15 cellular contexts compared by ENCODE assay signal in the genomic region with DNA sequence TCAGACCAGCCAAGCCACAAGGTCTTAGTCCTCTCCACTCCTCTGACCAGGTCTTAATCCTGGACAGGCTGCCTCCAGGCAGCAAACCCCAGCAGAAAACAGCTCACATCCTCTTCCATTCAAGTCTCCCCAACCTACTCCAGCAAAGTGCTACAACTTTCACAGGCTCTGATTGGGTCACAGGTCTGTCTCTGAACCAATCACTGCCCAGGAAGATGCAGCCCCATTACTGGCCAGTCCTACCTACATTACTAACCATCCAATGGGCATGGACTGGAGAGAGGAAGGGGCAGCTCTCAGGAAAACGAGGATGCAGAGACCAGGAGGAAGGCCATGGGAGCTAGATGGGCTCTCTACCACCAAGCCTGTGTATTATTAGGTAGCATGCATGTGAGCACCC. TPM values are rescaled to one million over a fixed set of nuclear protein-coding genes. Genes with fewer than 3 reads are reported as not detected.
DNase-seq lines count a peak whose midpoint lies in the region; ATAC-seq and TF ChIP-seq lines count a peak whose summit lies in the region.
"Had no signal": no experiment of that assay in that cellular context is flagged by ENCODE, and none has a peak within 500 bp of the region (broad histone marks: within the 10 kb centered on the region; RNA-seq: fewer than 3 reads in every experiment).

No MANE protein-coding gene starts in this region.

- H4K20me1 ChIP-seq in HCT116 (ENCODE audit: insufficient read depth) = peaks cover 20% of the 10 kb centered on the region; the same call in 1 of the 2 replicates

- no peak overlapping the region for H3K4me3 Mint-ChIP-seq in activated CD8-positive, alpha-beta T cell treated with anti-CD3 and anti-CD28 coated beads for 36 hours
- peak overlapping the region in 1 of 10 donors; percentile 62 for H3K4me3 Mint-ChIP-seq in naive thymus-derived CD4-positive, alpha-beta T cell

- H3K4me2 ChIP-seq in HCT116 (ENCODE audit: low read length) = no peak overlapping the region

- H3K4me1 ChIP-seq in HCT116 (ENCODE audit: control insufficient read depth in 1 of 2, insufficient read depth in 2 of 2, low read length in 2 of 2) (peaks cover 0 to 23% of the 10 kb centered on the region in 2 experiments; a peak in 1 of 4 replicates), right cardiac atrium (ENCODE audit: control insufficient read depth, insufficient read depth, low read length) (peaks cover 39% of the 10 kb centered on the region), ovary (ENCODE audit: insufficient read depth) (peaks cover 15% of the 10 kb centered on the region)
- peaks cover 8 to 17% of the 10 kb centered on the region in 2 donors for H3K4me1 ChIP-seq in naive thymus-derived CD4-positive, alpha-beta T cell (ENCODE audit: control insufficient read depth in 2 of 2, insufficient read depth in 2 of 2, low read length in 2 of 2)

- 51% methylated on average over 1 of the region's 1 CpG for WGBS in right cardiac atrium
- 30 to 47% (median 38%) methylated on average over 1 of the region's 1 CpG for WGBS in ovary, 3 donors

- no peaks in the 10 kb centered on the region for H3K9me2 ChIP-seq in HCT116 (ENCODE audit: insufficient read depth)

- no peak for TF ChIP-seq POLR2A in HCT116 (IDR thresholded peaks at IDR 0.05; ENCODE audit: borderline replicate concordance, extremely low read depth, insufficient read depth, insufficient read length)
- TF ChIP-seq POLR2A in ovary (IDR thresholded peaks at IDR 0.05) = no peak

- no peak overlapping the region for H3K27ac Mint-ChIP-seq in activated CD8-positive, alpha-beta T cell treated with anti-CD3 and anti-CD28 coated beads for 36 hours
- peak overlapping the region in 5 of 9 donors; percentile 14 to 86 (median 67) for H3K27ac Mint-ChIP-seq in naive thymus-derived CD4-positive, alpha-beta T cell

- H3K4me3 ChIP-seq in HCT116 (replicated peaks in 1 of 2; ENCODE audit: low read depth in 1 of 2, low read length in 2 of 2) = no peak overlapping the region
- H3K4me3 ChIP-seq in naive thymus-derived CD4-positive, alpha-beta T cell (ENCODE audit: low read length) = no peak overlapping the region
- no peak overlapping the region for H3K4me3 ChIP-seq in right cardiac atrium (ENCODE audit: low read length)
- H3K4me3 ChIP-seq in ovary = no peak overlapping the region
- H3K4me3 ChIP-seq: HAP-1 had no signal

- H3K36me3 ChIP-seq in HCT116 (ENCODE audit: control insufficient read depth in 1 of 2, insufficient read depth in 2 of 2, low read length in 2 of 2) (no peaks in the 10 kb centered on the region), ovary (no peaks in the 10 kb centered on the region)
- H3K36me3 ChIP-seq in naive thymus-derived CD4-positive, alpha-beta T cell (ENCODE audit: control insufficient read depth in 2 of 3, insufficient read depth in 3 of 3, low read length in 3 of 3) = no peaks in the 10 kb centered on the region
- H3K36me3 ChIP-seq: HAP-1 had no signal

- ATAC-seq in HCT116 (peak; percentile 81), right cardiac atrium (no peak), GM18861 (IDR thresholded peaks at IDR 0.05; ENCODE audit: unreplicated experiment) (no peak)
- peak; percentile 24 for ATAC-seq in activated CD8-positive, alpha-beta T cell treated with anti-CD3 and anti-CD28 coated beads for 36 hours
- peak; percentile 36 for ATAC-seq in naive thymus-derived CD4-positive, alpha-beta T cell

- H3K9ac ChIP-seq in HCT116 (ENCODE audit: low read length) = no peak overlapping the region

- no peaks in the 10 kb centered on the region for H3K27me3 Mint-ChIP-seq in activated CD8-positive, alpha-beta T cell treated with anti-CD3 and anti-CD28 coated beads for 36 hours
- H3K27me3 Mint-ChIP-seq in naive thymus-derived CD4-positive, alpha-beta T cell = no peaks in the 10 kb centered on the region

- H3K9me3 ChIP-seq in HCT116 (ENCODE audit: control insufficient read depth in 1 of 2, insufficient read depth in 1 of 2, low read depth in 1 of 2, low read length in 2 of 2) (no peaks in the 10 kb centered on the region), right cardiac atrium (ENCODE audit: control insufficient read depth, low read length) (no peaks in the 10 kb centered on the region), ovary (no peaks in the 10 kb centered on the region)
- H3K9me3 ChIP-seq in naive thymus-derived CD4-positive, alpha-beta T cell (ENCODE audit: control insufficient read depth in 2 of 3, low read length in 3 of 3) = no peaks in the 10 kb centered on the region
- H3K9me3 ChIP-seq: HAP-1 had no signal

- H2AFZ ChIP-seq in HCT116 (ENCODE audit: low read depth, low read length, poor library complexity, severe bottlenecking) = no peak overlapping the region

- no peak overlapping the region for H3K27ac ChIP-seq in HCT116 (ENCODE audit: low read depth, low read length)
- H3K27ac ChIP-seq in naive thymus-derived CD4-positive, alpha-beta T cell (ENCODE audit: low read depth, low read length) = no peak overlapping the region
- H3K27ac ChIP-seq in right cardiac atrium (ENCODE audit: low read length) = no peak overlapping the region
- H3K27ac ChIP-seq in ovary = no peak overlapping the region

- no peaks in the 10 kb centered on the region for H3K9me3 Mint-ChIP-seq in activated CD8-positive, alpha-beta T cell treated with anti-CD3 and anti-CD28 coated beads for 36 hours
- no peaks in the 10 kb centered on the region for H3K9me3 Mint-ChIP-seq in naive thymus-derived CD4-positive, alpha-beta T cell
- H3K9me3 Mint-ChIP-seq: activated T-helper 1 cell treated with anti-CD3 and anti-CD28 coated beads, Interleukin-12 subunit alpha, Interleukin-12 subunit beta, Interleukin-2, Interleukin-4 antibody, amounts not matched to agents 30 ng/mL and 10 ng/mL and 1 ng/mL, durations not matched to agents 14 hours and 24 hours and 36 hours had no signal

- POLR2A ChIA-PET in HCT116 (lab: Charles Lee) = interaction anchor here (0.6 to 1.6 kb wide), 2 partner anchors 9 to 12 kb away, joined by 3 read pairs; partner anchors contain the start of gene MED26
- POLR2A ChIA-PET in activated CD8-positive, alpha-beta T cell treated with anti-CD3 and anti-CD28 coated beads for 36 hours (lab: Charles Lee) = interaction anchor here (0.8 to 5.2 kb wide), 5 partner anchors 11 to 494 kb away, joined by 3 to 40 read pairs (median 3); partner anchors contain the start of genes MED26, SMIM7 and TMEM38A
- POLR2A ChIA-PET in naive thymus-derived CD4-positive, alpha-beta T cell (lab: Charles Lee) = interaction anchor here (1.2 to 1.3 kb wide), 2 partner anchors 11 to 31 kb away, joined by 3 to 5 read pairs; no protein-coding TSS in a partner anchor

- intact Hi-C loops in HCT116 (cut with micrococcal nuclease) (no loop called here), right cardiac atrium (cut with DNase I) (no loop called here), ovary (cut with DNase I) (no loop called here)
- intact Hi-C loops in activated CD8-positive, alpha-beta T cell treated with anti-CD3 and anti-CD28 coated beads for 36 hours (cut with micrococcal nuclease) = no loop called here
- intact Hi-C loops in naive thymus-derived CD4-positive, alpha-beta T cell (cut with micrococcal nuclease) = no loop called here

- CTCF ChIA-PET in HCT116 (lab: Charles Lee) = no interaction called here
- CTCF ChIA-PET in activated CD8-positive, alpha-beta T cell treated with anti-CD3 and anti-CD28 coated beads for 36 hours (lab: Charles Lee) = interaction anchor here (1.2 kb wide), 1 partner anchor 11 kb away, joined by 3 read pairs; no protein-coding TSS in a partner anchor
- CTCF ChIA-PET in naive thymus-derived CD4-positive, alpha-beta T cell (lab: Charles Lee) = no interaction called here

- TF ChIP-seq EP300 in ovary (IDR thresholded peaks at IDR 0.05) = no peak

- no peak for TF ChIP-seq RAD21 in HCT116 (IDR thresholded peaks at IDR 0.05; ENCODE audit: low read depth)

- BruUV-seq in HCT116 (replicated peaks; lab: Mats Ljungman, UMichigan) = no TSS peak

- peaks cover 99% of the 10 kb centered on the region for H3K79me2 ChIP-seq in HCT116 (ENCODE audit: insufficient read depth, low read length)

- H3K27me3 ChIP-seq in HCT116 (ENCODE audit: insufficient read depth, low read length) (no peaks in the 10 kb centered on the region), right cardiac atrium (ENCODE audit: control insufficient read depth, insufficient read depth) (no peaks in the 10 kb centered on the region), ovary (no peaks in the 10 kb centered on the region)
- no peaks in the 10 kb centered on the region for H3K27me3 ChIP-seq in naive thymus-derived CD4-positive, alpha-beta T cell (ENCODE audit: control insufficient read depth in 2 of 2, insufficient read depth in 2 of 2, low read length in 2 of 2)

- no peaks in the 10 kb centered on the region for H3K36me3 Mint-ChIP-seq in activated CD8-positive, alpha-beta T cell treated with anti-CD3 and anti-CD28 coated beads for 36 hours (ENCODE audit: low read depth)
- H3K36me3 Mint-ChIP-seq in naive thymus-derived CD4-positive, alpha-beta T cell = no peaks in the 10 kb centered on the region

- RAD21 ChIA-PET in HCT116 (lab: Charles Lee; ENCODE audit: low non-redundant PET in 1 of 2, low total read pairs in 2 of 2, uncharacterized antibody in 2 of 2, unreplicated experiment in 2 of 2) = no interaction called here

- DNase-seq in EH (ENCODE audit: low read depth) (peak; percentile 35), HCT116 (ENCODE audit: low read depth, low spot score) (no peak), right cardiac atrium (no peak), ovary (no peak)
- DNase-seq in activated CD8-positive, alpha-beta T cell treated with anti-CD3 and anti-CD28 coated beads for 36 hours = no peak
- no peak for DNase-seq in naive thymus-derived CD4-positive, alpha-beta T cell
- DNase-seq: activated CD4-positive, alpha-beta T cell treated with anti-CD3 and anti-CD28 coated beads, Interleukin-2, amount 50 U/mL, for 1 hour; anterior cingulate cortex; C1 segment of cervical spinal cord; NCI-H1092; substantia nigra; T-helper 9 cell had no signal

- H3K4me1 Mint-ChIP-seq in activated CD8-positive, alpha-beta T cell treated with anti-CD3 and anti-CD28 coated beads for 36 hours (ENCODE audit: low read depth) = peaks cover 63% of the 10 kb centered on the region
- peaks cover 61 to 98% (median 86%) of the 10 kb centered on the region in 7 donors for H3K4me1 Mint-ChIP-seq in naive thymus-derived CD4-positive, alpha-beta T cell

- TF ChIP-seq CTCF in HCT116 (IDR thresholded peaks at IDR 0.05 in 2 of 3, conservative IDR thresholded peaks at IDR 0.05 in 1 of 3; ENCODE audit: borderline replicate concordance in 1 of 3, insufficient read depth in 1 of 3, low read depth in 2 of 3, low read length in 2 of 3) (no peak), ovary (IDR thresholded peaks at IDR 0.05) (no peak)
- no peak for TF ChIP-seq CTCF in activated CD8-positive, alpha-beta T cell treated with anti-CD3 and anti-CD28 coated beads for 36 hours (IDR thresholded peaks at IDR 0.05)

RNA-seq across cellular contexts. Expression of gene MED26, which starts 12.2 kb away (rescaled TPM):
- total RNA-seq in HCT116 (2021; ENCODE audit: unreplicated experiment) (13.3 TPM), right cardiac atrium (1 to 10 TPM; 5.3 to 6.1 (median 5.6) TPM), ovary (10 to 100 TPM; 10.3 to 13.2 (median 11.6) TPM)
- polyA plus RNA-seq in HCT116 (2012) = 6.8 and 7.4 TPM in 2 replicates
- 10 to 100 TPM; 14.2 to 19.3 TPM for total RNA-seq in activated CD8-positive, alpha-beta T cell treated with anti-CD3 and anti-CD28 coated beads for 36 hours
- total RNA-seq in naive thymus-derived CD4-positive, alpha-beta T cell = 10 to 100 TPM; 14.2 to 34.3 (median 17.4) TPM
- polyA plus RNA-seq in naive thymus-derived CD4-positive, alpha-beta T cell = 1 to 10 TPM; 3.3 to 5.3 TPM
- polyA plus RNA-seq in right cardiac atrium (4.5 TPM), ovary (1 to 10 TPM; 3.0 to 7.3 TPM)

RNA-seq across cellular contexts. Expression of gene SLC35E1, which starts 43.6 kb away (rescaled TPM):
- total RNA-seq in HCT116 (2021; ENCODE audit: unreplicated experiment) (49.1 TPM), right cardiac atrium (10 to 100 TPM; 21.0 to 26.6 (median 25.8) TPM), ovary (10 to 100 TPM; 20.6 to 37.9 (median 30.2) TPM)
- polyA plus RNA-seq in HCT116 (2012) = 41.1 and 47.6 TPM in 2 replicates
- 10 to 100 TPM; 60.1 to 62.4 TPM for total RNA-seq in activated CD8-positive, alpha-beta T cell treated with anti-CD3 and anti-CD28 coated beads for 36 hours
- total RNA-seq in naive thymus-derived CD4-positive, alpha-beta T cell = 10 to 100 TPM; 33.0 to 67.3 (median 58.7) TPM
- polyA plus RNA-seq in naive thymus-derived CD4-positive, alpha-beta T cell = 10 to 100 TPM; 13.3 to 25.0 TPM
- polyA plus RNA-seq in right cardiac atrium (21.3 TPM), ovary (10 to 100 TPM; 17.6 to 39.7 TPM)

RNA-seq across cellular contexts. Expression of gene SMIM7, which starts 44.2 kb away (rescaled TPM):
- 66.4 TPM for total RNA-seq in HCT116 (2021; ENCODE audit: unreplicated experiment)
- polyA plus RNA-seq in HCT116 (2012) = 47.2 and 55.7 TPM in 2 replicates
- 10 to 100 TPM; 48.0 to 55.0 TPM for total RNA-seq in activated CD8-positive, alpha-beta T cell treated with anti-CD3 and anti-CD28 coated beads for 36 hours
- total RNA-seq in naive thymus-derived CD4-positive, alpha-beta T cell = 100 to 1,000 TPM in 2 of 5 experiments, 10 to 100 TPM in 3; 56.9 to 108 (median 78.5) TPM
- 10 to 100 TPM; 65.1 to 81.9 TPM for polyA plus RNA-seq in naive thymus-derived CD4-positive, alpha-beta T cell
- total RNA-seq in right cardiac atrium = 10 to 100 TPM; 42.7 to 54.3 (median 45.9) TPM
- 62.6 TPM for polyA plus RNA-seq in right cardiac atrium
- 100 to 1,000 TPM in 1 of 7 donors, 10 to 100 TPM in 6; 59.1 to 109 (median 71.8) TPM for total RNA-seq in ovary
- 100 to 1,000 TPM in 1 of 2 donors, 10 to 100 TPM in 1; 87.5 to 123 TPM for polyA plus RNA-seq in ovary

RNA-seq across cellular contexts. Expression of gene TMEM38A, which starts 45.2 kb away (rescaled TPM):
- 9.0 TPM for total RNA-seq in HCT116 (2021; ENCODE audit: unreplicated experiment)
- 9.2 and 10.1 TPM in 2 replicates for polyA plus RNA-seq in HCT116 (2012)
- 1 to 10 TPM; 1.2 to 1.8 TPM for total RNA-seq in activated CD8-positive, alpha-beta T cell treated with anti-CD3 and anti-CD28 coated beads for 36 hours
- total RNA-seq in naive thymus-derived CD4-positive, alpha-beta T cell = 1 to 10 TPM in 1 of 5 experiments, under 1 TPM in 4; 0.53 to 1.4 (median 0.76) TPM
- polyA plus RNA-seq in naive thymus-derived CD4-positive, alpha-beta T cell = under 1 TPM; 0.27 to 0.36 TPM
- 10 to 100 TPM in 3 of 4 donors, 1 to 10 TPM in 1; 6.8 to 17.0 (median 14.0) TPM for total RNA-seq in right cardiac atrium
- 13.5 TPM for polyA plus RNA-seq in right cardiac atrium
- 1 to 10 TPM in 6 of 7 donors, under 1 TPM in 1; 0.83 to 7.5 (median 3.9) TPM for total RNA-seq in ovary
- 1 to 10 TPM; 2.2 to 3.1 TPM for polyA plus RNA-seq in ovary

Comparison
In these comparisons a context has a peak if more than half of its experiments do, and no peak if none do; other contexts are left out.
1. ATAC-seq: peak in HCT116 (single experiment), activated CD8-positive, alpha-beta T cell treated with anti-CD3 and anti-CD28 coated beads for 36 hours (single experiment) and naive thymus-derived CD4-positive, alpha-beta T cell (single experiment); none in right cardiac atrium (0 of 2) and GM18861 (single experiment).